ENCODE assay signal across 19 cellular contexts in genomic region chr3:89373459-89373858, GRCh38.
DNase-seq lines count a peak whose midpoint lies in the region; ATAC-seq, FAIRE-seq and TF ChIP-seq lines count a peak whose summit lies in the region.
"Had no signal": no experiment of that assay in that cellular context is flagged by ENCODE, and none has a peak within 500 bp of the region (broad histone marks: within the 10 kb centered on the region; RNA-seq: fewer than 3 reads in every experiment).

No MANE protein-coding gene starts in this region.

- H3K9ac ChIP-seq in neural cell (ENCODE audit: low read length), result no peak overlapping the region

- no peaks in the 10 kb centered on the region for H3K9me3 ChIP-seq in neural cell (ENCODE audit: low read length)
- no peaks in the 10 kb centered on the region for H3K9me3 ChIP-seq in small intestine (ENCODE audit: control insufficient read depth, low read depth)
- H3K9me3 ChIP-seq: A549, HAP-1 had no signal

- ATAC-seq in GM23338 (peak; percentile 22; the same call in 2 of the 3 replicates), WTC11 (0 out of 2 replicates have a peak, but pooled peaks have one; percentile 44)
- ATAC-seq: A549 had no signal

- peaks cover 38% of the 10 kb centered on the region for H3K4me1 Mint-ChIP-seq in GM23338
- peaks cover 38% of the 10 kb centered on the region for H3K4me1 Mint-ChIP-seq in WTC11
- H3K4me1 Mint-ChIP-seq in activated T-helper 1 cell treated with anti-CD3 and anti-CD28 coated beads, Interleukin-12 subunit alpha, Interleukin-12 subunit beta, Interleukin-2, Interleukin-4 antibody, amounts not matched to agents 30 ng/mL and 10 ng/mL and 1 ng/mL, durations not matched to agents 14 hours and 24 hours and 36 hours (ENCODE audit: low read depth), result no peaks in the 10 kb centered on the region
- H3K4me1 Mint-ChIP-seq: CD4-positive, alpha-beta memory T cell had no signal

- peak; percentile 19 for TF ChIP-seq RAD21 in neural cell (conservative IDR thresholded peaks at IDR 0.05)

- H3K9me3 Mint-ChIP-seq in GM23338, result peaks cover 6% of the 10 kb centered on the region; the same call in 1 of the 3 replicates
- peaks cover 7% of the 10 kb centered on the region for H3K9me3 Mint-ChIP-seq in WTC11
- peaks cover 7% of the 10 kb centered on the region for H3K9me3 Mint-ChIP-seq in activated T-helper 1 cell treated with anti-CD3 and anti-CD28 coated beads, Interleukin-12 subunit alpha, Interleukin-12 subunit beta, Interleukin-2, Interleukin-4 antibody, amounts not matched to agents 30 ng/mL and 10 ng/mL and 1 ng/mL, durations not matched to agents 14 hours and 24 hours and 36 hours

- no peaks in the 10 kb centered on the region for H3K27me3 ChIP-seq in GM23338 (ENCODE audit: insufficient read depth)
- no peaks in the 10 kb centered on the region for H3K27me3 ChIP-seq in neural cell (ENCODE audit: insufficient read depth, low read depth, low read length)
- H3K27me3 ChIP-seq in small intestine (ENCODE audit: control insufficient read depth in 2 of 2, insufficient read depth in 2 of 2, low read length in 2 of 2), result no peaks in the 10 kb centered on the region

- peaks cover 5% of the 10 kb centered on the region; the same call in 1 of the 2 replicates for H3K9me2 ChIP-seq in GM23338 (ENCODE audit: insufficient read depth)
- H3K9me2 ChIP-seq in neural cell (ENCODE audit: insufficient read depth, low read length), result no peaks in the 10 kb centered on the region

- H3K4me2 ChIP-seq in GM23338 (no peak overlapping the region), neural cell (ENCODE audit: low read length) (no peak overlapping the region)
- H3K4me2 ChIP-seq: A549 had no signal

- POLR2A ChIA-PET in WTC11 (lab: Charles Lee), result no interaction called here

- FAIRE-seq in small intestine (lab: Jason Lieb, UNC), result no peak
- FAIRE-seq: A549, G401.6, GM12892, GM19239 had no signal

- DNase-seq in GM23338 (ENCODE audit: low spot score), result no peak
- DNase-seq in WTC11 (ENCODE audit: low spot score), result no peak
- peak; percentile 14 for DNase-seq in iPS-NIHi7 (ENCODE audit: extremely low spot score)
- no peak for DNase-seq in DMS153 treated with DMSO at 0.1 percent for 48 hours (lab: John Stamatoyannopoulos, UW; ENCODE audit: unreplicated experiment)
- no peak for DNase-seq in small intestine
- DNase-seq in activated T-helper 1 cell treated with anti-CD3 and anti-CD28 coated beads, Interleukin-12 subunit alpha, Interleukin-12 subunit beta, Interleukin-2, Interleukin-4 antibody, amounts not matched to agents 30 ng/mL and 10 ng/mL and 1 ng/mL, durations not matched to agents 14 hours and 24 hours and 36 hours (ENCODE audit: low spot score), result no peak
- DNase-seq: 8988T; C1 segment of cervical spinal cord; Calu3; CD4-positive, alpha-beta memory T cell; COR-L47; DND-41; HFFc6 had no signal

- H3F3A ChIP-seq in GM23338 (replicated peaks; ENCODE audit: low read depth) (no peaks in the 10 kb centered on the region), neural cell (ENCODE audit: insufficient read depth, low read length, poor library complexity, severe bottlenecking) (no peaks in the 10 kb centered on the region)

- H3K79me2 ChIP-seq in GM23338 (replicated peaks; ENCODE audit: insufficient read depth), result no peaks in the 10 kb centered on the region
- H3K79me2 ChIP-seq in neural cell (replicated peaks; ENCODE audit: insufficient read depth, low read length), result no peaks in the 10 kb centered on the region

- H3K36me3 ChIP-seq in GM23338 (ENCODE audit: insufficient read depth) (no peaks in the 10 kb centered on the region), neural cell (ENCODE audit: insufficient read depth, low read length) (no peaks in the 10 kb centered on the region), small intestine (ENCODE audit: control insufficient read depth in 2 of 2, insufficient read depth in 2 of 2, low read length in 2 of 2) (no peaks in the 10 kb centered on the region)
- H3K36me3 ChIP-seq: HAP-1 had no signal

- H3K36me3 Mint-ChIP-seq in GM23338 (ENCODE audit: low read depth) (peaks cover 7% of the 10 kb centered on the region; the same call in 2 of the 3 replicates), WTC11 (peaks cover 7% of the 10 kb centered on the region)
- no peaks in the 10 kb centered on the region for H3K36me3 Mint-ChIP-seq in activated T-helper 1 cell treated with anti-CD3 and anti-CD28 coated beads, Interleukin-12 subunit alpha, Interleukin-12 subunit beta, Interleukin-2, Interleukin-4 antibody, amounts not matched to agents 30 ng/mL and 10 ng/mL and 1 ng/mL, durations not matched to agents 14 hours and 24 hours and 36 hours (ENCODE audit: low read depth)
- H3K36me3 Mint-ChIP-seq: CD4-positive, alpha-beta memory T cell had no signal

- CTCF ChIA-PET in WTC11 (lab: Charles Lee), result no interaction called here

- H3K27me3 Mint-ChIP-seq in GM23338 (ENCODE audit: insufficient read depth, low read depth, poor library complexity) (no peaks in the 10 kb centered on the region), WTC11 (ENCODE audit: low read depth) (no peaks in the 10 kb centered on the region)
- no peaks in the 10 kb centered on the region for H3K27me3 Mint-ChIP-seq in activated T-helper 1 cell treated with anti-CD3 and anti-CD28 coated beads, Interleukin-12 subunit alpha, Interleukin-12 subunit beta, Interleukin-2, Interleukin-4 antibody, amounts not matched to agents 30 ng/mL and 10 ng/mL and 1 ng/mL, durations not matched to agents 14 hours and 24 hours and 36 hours (ENCODE audit: insufficient read depth)
- H3K27me3 Mint-ChIP-seq: CD4-positive, alpha-beta memory T cell had no signal

- intact Hi-C loops in activated T-helper 1 cell treated with anti-CD3 and anti-CD28 coated beads, Interleukin-12 subunit alpha, Interleukin-12 subunit beta, Interleukin-2, Interleukin-4 antibody, amounts not matched to agents 30 ng/mL and 10 ng/mL and 1 ng/mL, durations not matched to agents 14 hours and 24 hours and 36 hours (cut with micrococcal nuclease), result no loop called here

- peak; percentile 71 for TF ChIP-seq EP300 in neural cell (conservative IDR thresholded peaks at IDR 0.05; ENCODE audit: poor library complexity, severe bottlenecking)

- no peak overlapping the region for H2AFZ ChIP-seq in GM23338
- H2AFZ ChIP-seq in neural cell (ENCODE audit: low read depth, low read length), result no peak overlapping the region

- no peak overlapping the region; the same call in 1 of the 2 replicates for H3K27ac Mint-ChIP-seq in GM23338
- no peak overlapping the region for H3K27ac Mint-ChIP-seq in WTC11
- H3K27ac Mint-ChIP-seq in activated T-helper 1 cell treated with anti-CD3 and anti-CD28 coated beads, Interleukin-12 subunit alpha, Interleukin-12 subunit beta, Interleukin-2, Interleukin-4 antibody, amounts not matched to agents 30 ng/mL and 10 ng/mL and 1 ng/mL, durations not matched to agents 14 hours and 24 hours and 36 hours, result no peak overlapping the region
- H3K27ac Mint-ChIP-seq: CD4-positive, alpha-beta memory T cell; HFFc6 had no signal

- H3K4me1 ChIP-seq in GM23338 (ENCODE audit: insufficient read depth), result peaks cover 5% of the 10 kb centered on the region; the same call in 1 of the 2 replicates
- H3K4me1 ChIP-seq in small intestine (ENCODE audit: control insufficient read depth in 2 of 2, insufficient read depth in 1 of 2, low read depth in 1 of 2, low read length in 1 of 2), result no peaks in the 10 kb centered on the region
- H3K4me1 ChIP-seq: A549 had no signal

- TF ChIP-seq CTCF in GM23338 (conservative IDR thresholded peaks at IDR 0.05; ENCODE audit: low read depth in 2 of 2) (no peak), WTC11 (IDR thresholded peaks at IDR 0.05) (no peak), neural cell (IDR thresholded peaks at IDR 0.05; ENCODE audit: poor library complexity, severe bottlenecking) (no peak)

- H4K20me1 ChIP-seq in GM23338 (replicated peaks; ENCODE audit: insufficient read depth), result no peaks in the 10 kb centered on the region
- H4K20me1 ChIP-seq in neural cell (ENCODE audit: insufficient read depth), result no peaks in the 10 kb centered on the region

- no peak overlapping the region for H3K4me3 Mint-ChIP-seq in GM23338
- no peak overlapping the region for H3K4me3 Mint-ChIP-seq in WTC11
- H3K4me3 Mint-ChIP-seq in activated T-helper 1 cell treated with anti-CD3 and anti-CD28 coated beads, Interleukin-12 subunit alpha, Interleukin-12 subunit beta, Interleukin-2, Interleukin-4 antibody, amounts not matched to agents 30 ng/mL and 10 ng/mL and 1 ng/mL, durations not matched to agents 14 hours and 24 hours and 36 hours, result no peak overlapping the region
- H3K4me3 Mint-ChIP-seq: CD4-positive, alpha-beta memory T cell; HFFc6 had no signal

- H3K4me3 ChIP-seq in GM23338 (no peak overlapping the region), neural cell (ENCODE audit: low read length) (no peak overlapping the region), small intestine (ENCODE audit: low read depth in 1 of 2, low read length in 2 of 2) (no peak overlapping the region)
- H3K4me3 ChIP-seq: A549, HAP-1 had no signal

- no peak overlapping the region for H3K27ac ChIP-seq in GM23338 (ENCODE audit: low read depth)
- peak overlapping the region; percentile 51 for H3K27ac ChIP-seq in neural cell (ENCODE audit: low read length)
- H3K27ac ChIP-seq in small intestine (ENCODE audit: low read depth in 1 of 2, low read length in 1 of 2), result no peak overlapping the region
- H3K27ac ChIP-seq: A549 had no signal

TF ChIP-seq in WTC11, 78 proteins besides CTCF, POLR2A, EP300 and RAD21 (continues in another document):
- TF ChIP-seq, protein P1, sequence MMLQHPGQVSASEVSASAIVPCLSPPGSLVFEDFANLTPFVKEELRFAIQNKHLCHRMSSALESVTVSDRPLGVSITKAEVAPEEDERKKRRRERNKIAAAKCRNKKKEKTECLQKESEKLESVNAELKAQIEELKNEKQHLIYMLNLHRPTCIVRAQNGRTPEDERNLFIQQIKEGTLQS (CRISPR knock-in tag; conservative IDR thresholded peaks at IDR 0.05), result no peak
- no peak for TF ChIP-seq NR1H2 (CRISPR knock-in tag; IDR thresholded peaks at IDR 0.05)

TF ChIP-seq in neural cell, 6 proteins besides CTCF, POLR2A, EP300 and RAD21 (continues in another document):
- TF ChIP-seq SMC3 (conservative IDR thresholded peaks at IDR 0.05; ENCODE audit: poor library complexity) (no peak), POLR2AphosphoS5 (IDR thresholded peaks at IDR 0.05) (peak; percentile 49), MXI1 (conservative IDR thresholded peaks at IDR 0.05; ENCODE audit: poor library complexity, severe bottlenecking) (no peak)
